25 cellular contexts compared by ENCODE assay signal in genomic region chr6:20853828-20854227, GRCh38.
"Had no signal": no experiment of that assay in that cellular context is flagged by ENCODE, and none has a peak within 500 bp of the region (broad histone marks: within the 10 kb centered on the region; RNA-seq: fewer than 3 reads in every experiment).

No MANE protein-coding gene starts in this region.

- ATAC-seq: foreskin keratinocyte; gastroesophageal sphincter; heart right ventricle; left ventricle myocardium superior; lower lobe of right lung; natural killer cell treated with Interleukin-12 subunit alpha and Interleukin-12 subunit beta and Interleukin-15 and Interleukin-18, amount 100 ng/mL, for 72 hours; sciatic nerve; stimulated activated effector memory CD8-positive, alpha-beta T cell treated with anti-CD3 and anti-CD28 coated beads, Interleukin-12 subunit alpha, Interleukin-12 subunit beta, amount 100 ng/mL, for 72 hours had no signal

- H3K36me3 ChIP-seq: colonic mucosa, esophagus muscularis mucosa, gastroesophageal sphincter, heart right ventricle, lower lobe of right lung, neutrophil, prostate gland, right atrium auricular region, stomach, tibial artery had no signal

- H3K79me2 ChIP-seq: parathyroid adenoma had no signal

- H3K4me1 ChIP-seq: colonic mucosa, esophagus muscularis mucosa, foreskin keratinocyte, gastroesophageal sphincter, heart right ventricle, lower lobe of right lung, parathyroid adenoma, prostate gland, right atrium auricular region, testis, tibial artery had no signal

- H3K27me3 ChIP-seq: colonic mucosa, esophagus muscularis mucosa, foreskin keratinocyte, gastroesophageal sphincter, heart right ventricle, neutrophil, right atrium auricular region, stomach, testis, tibial artery had no signal

- H3K9me3 Mint-ChIP-seq: dendritic cell treated with granulocyte-macrophage colony-stimulating factor and Interleukin-4, amounts not matched to agents 40 ng/mL and 50 ng/mL, for 4 days; natural killer cell treated with Interleukin-12 subunit alpha and Interleukin-12 subunit beta and Interleukin-15 and Interleukin-18, amount 100 ng/mL, for 72 hours; neural crest cell; stimulated activated effector memory CD8-positive, alpha-beta T cell treated with anti-CD3 and anti-CD28 coated beads, Interleukin-12 subunit alpha, Interleukin-12 subunit beta, amount 100 ng/mL, for 72 hours; type B pancreatic cell had no signal

- H3K27me3 Mint-ChIP-seq: dendritic cell treated with granulocyte-macrophage colony-stimulating factor and Interleukin-4, amounts not matched to agents 40 ng/mL and 50 ng/mL, for 4 days; natural killer cell treated with Interleukin-12 subunit alpha and Interleukin-12 subunit beta and Interleukin-15 and Interleukin-18, amount 100 ng/mL, for 72 hours; type B pancreatic cell had no signal

- DNase-seq: colonic mucosa; effector CD8-positive, alpha-beta T cell; foreskin keratinocyte; heart right ventricle; hypothalamus; left ventricle myocardium superior; lower lobe of right lung; stimulated activated CD4-positive, alpha-beta T cell treated with anti-CD3 and anti-CD28 coated beads, Interleukin-2, amount 100 ng/mL, for 24 hours; stimulated activated CD4-positive, alpha-beta T cell treated with anti-CD3 and anti-CD28 coated beads, Interleukin-4, amount 100 ng/mL, for 24 hours; stimulated activated naive CD4-positive, alpha-beta T cell treated with Interleukin-2 at 50 U/mL for 16 hours; stomach; testis; tibial artery had no signal

- H3K36me3 Mint-ChIP-seq: natural killer cell treated with Interleukin-12 subunit alpha and Interleukin-12 subunit beta and Interleukin-15 and Interleukin-18, amount 100 ng/mL, for 72 hours; stimulated activated effector memory CD8-positive, alpha-beta T cell treated with anti-CD3 and anti-CD28 coated beads, Interleukin-12 subunit alpha, Interleukin-12 subunit beta, amount 100 ng/mL, for 72 hours; type B pancreatic cell had no signal

- H3K9ac ChIP-seq: parathyroid adenoma had no signal

- H3K4me3 Mint-ChIP-seq: dendritic cell treated with granulocyte-macrophage colony-stimulating factor and Interleukin-4, amounts not matched to agents 40 ng/mL and 50 ng/mL, for 4 days; natural killer cell treated with Interleukin-12 subunit alpha and Interleukin-12 subunit beta and Interleukin-15 and Interleukin-18, amount 100 ng/mL, for 72 hours; neural crest cell; stimulated activated effector memory CD8-positive, alpha-beta T cell treated with anti-CD3 and anti-CD28 coated beads, Interleukin-12 subunit alpha, Interleukin-12 subunit beta, amount 100 ng/mL, for 72 hours; type B pancreatic cell had no signal

- H3K27ac Mint-ChIP-seq: dendritic cell treated with granulocyte-macrophage colony-stimulating factor and Interleukin-4, amounts not matched to agents 40 ng/mL and 50 ng/mL, for 4 days; natural killer cell treated with Interleukin-12 subunit alpha and Interleukin-12 subunit beta and Interleukin-15 and Interleukin-18, amount 100 ng/mL, for 72 hours; stimulated activated effector memory CD8-positive, alpha-beta T cell treated with anti-CD3 and anti-CD28 coated beads, Interleukin-12 subunit alpha, Interleukin-12 subunit beta, amount 100 ng/mL, for 72 hours; type B pancreatic cell had no signal

- H3K4me1 Mint-ChIP-seq: stimulated activated effector memory CD8-positive, alpha-beta T cell treated with anti-CD3 and anti-CD28 coated beads, Interleukin-12 subunit alpha, Interleukin-12 subunit beta, amount 100 ng/mL, for 72 hours had no signal

- H2AFZ ChIP-seq: parathyroid adenoma had no signal

- H3K9me3 ChIP-seq: colonic mucosa, esophagus muscularis mucosa, gastroesophageal sphincter, heart right ventricle, lower lobe of right lung, neutrophil, prostate gland, right atrium auricular region, stomach, testis, tibial artery had no signal

- H3K4me3 ChIP-seq: colonic mucosa, esophagus muscularis mucosa, gastroesophageal sphincter, heart right ventricle, lower lobe of right lung, prostate gland, right atrium auricular region, stomach, testis, tibial artery had no signal

- H3K27ac ChIP-seq: colonic mucosa, esophagus muscularis mucosa, foreskin keratinocyte, gastroesophageal sphincter, heart right ventricle, lower lobe of right lung, neutrophil, parathyroid adenoma, prostate gland, right atrium auricular region, stomach, testis, tibial artery had no signal
